21 cellular contexts compared by ENCODE assay signal in genomic region chr4:152009046-152009445, GRCh38.
"Had no signal": no experiment of that assay in that cellular context is flagged by ENCODE, and none has a peak within 500 bp of the region (broad histone marks: within the 10 kb centered on the region; RNA-seq: fewer than 3 reads in every experiment).

No MANE protein-coding gene starts in this region.

- H3K27ac ChIP-seq: right atrium auricular region, tibial nerve had no signal

- DNase-seq: activated CD4-positive, alpha-beta memory T cell treated with anti-CD3 and anti-CD28 coated beads for 36 hours; activated CD4-positive, alpha-beta T cell treated with anti-CD3 and anti-CD28 coated beads for 48 hours; activated naive CD4-positive, alpha-beta T cell treated with Interleukin-2 at 50 U/mL for 16 hours; activated naive CD8-positive, alpha-beta T cell treated with anti-CD3 and anti-CD28 coated beads for 36 hours; activated T-cell treated with anti-CD3 and anti-CD28 coated beads, Interleukin-2, amount 50 U/mL, for 48 hours; effector CD8-positive, alpha-beta T cell; foreskin melanocyte; immature natural killer cell; kidney glomerular epithelial cell; left ventricle myocardium superior; mammary epithelial cell; midbrain; nephron progenitor cell; posterior cingulate gyrus; stimulated activated CD4-positive, alpha-beta T cell treated with anti-CD3 and anti-CD28 coated beads, Interleukin-1b, Interleukin-23, amount 100 ng/mL, for 48 hours; stimulated activated naive CD8-positive, alpha-beta T cell treated with anti-CD3 and anti-CD28 coated beads, Interleukin-15, amount 100 ng/mL, for 72 hours had no signal

- H3K9me3 ChIP-seq: tibial nerve had no signal

- H3K9me3 Mint-ChIP-seq: dendritic cell treated with granulocyte-macrophage colony-stimulating factor and Interleukin-4, amounts not matched to agents 40 ng/mL and 50 ng/mL, for 4 days had no signal

- H3K27me3 Mint-ChIP-seq: activated CD4-positive, alpha-beta memory T cell treated with anti-CD3 and anti-CD28 coated beads for 36 hours; activated naive CD8-positive, alpha-beta T cell treated with anti-CD3 and anti-CD28 coated beads for 36 hours; stimulated activated naive CD8-positive, alpha-beta T cell treated with anti-CD3 and anti-CD28 coated beads, Interleukin-15, amount 100 ng/mL, for 72 hours had no signal

- H3K27ac Mint-ChIP-seq: activated CD4-positive, alpha-beta memory T cell treated with anti-CD3 and anti-CD28 coated beads for 36 hours; activated naive CD8-positive, alpha-beta T cell treated with anti-CD3 and anti-CD28 coated beads for 36 hours; dendritic cell treated with granulocyte-macrophage colony-stimulating factor and Interleukin-4, amounts not matched to agents 40 ng/mL and 50 ng/mL, for 4 days; immature natural killer cell; nephron progenitor cell; stimulated activated naive CD8-positive, alpha-beta T cell treated with anti-CD3 and anti-CD28 coated beads, Interleukin-15, amount 100 ng/mL, for 72 hours; T-helper 1 cell treated with Interleukin-12 subunit alpha and Interleukin-12 subunit beta and Interleukin-4 antibody, amounts not matched to agents 30 μg/mL and 1 μg/mL, for 36 hours had no signal

- H3K36me3 Mint-ChIP-seq: activated CD4-positive, alpha-beta memory T cell treated with anti-CD3 and anti-CD28 coated beads for 36 hours; activated naive CD8-positive, alpha-beta T cell treated with anti-CD3 and anti-CD28 coated beads for 36 hours had no signal

- H3K27me3 ChIP-seq: right atrium auricular region, tibial nerve had no signal

- H3K36me3 ChIP-seq: right atrium auricular region, tibial nerve had no signal

- H3K4me3 Mint-ChIP-seq: activated CD4-positive, alpha-beta memory T cell treated with anti-CD3 and anti-CD28 coated beads for 36 hours; activated naive CD8-positive, alpha-beta T cell treated with anti-CD3 and anti-CD28 coated beads for 36 hours; dendritic cell treated with granulocyte-macrophage colony-stimulating factor and Interleukin-4, amounts not matched to agents 40 ng/mL and 50 ng/mL, for 4 days; immature natural killer cell; nephron progenitor cell; stimulated activated naive CD8-positive, alpha-beta T cell treated with anti-CD3 and anti-CD28 coated beads, Interleukin-15, amount 100 ng/mL, for 72 hours; T-helper 1 cell treated with Interleukin-12 subunit alpha and Interleukin-12 subunit beta and Interleukin-4 antibody, amounts not matched to agents 30 μg/mL and 1 μg/mL, for 36 hours had no signal

- ATAC-seq: esophagus mucosa; left ventricle myocardium superior; stimulated activated naive CD8-positive, alpha-beta T cell treated with anti-CD3 and anti-CD28 coated beads, Interleukin-15, amount 100 ng/mL, for 72 hours had no signal

- H3K4me3 ChIP-seq: right atrium auricular region, tibial nerve had no signal
